Comparison of ENCODE assay signal across 11 cellular contexts in the genomic region with DNA sequence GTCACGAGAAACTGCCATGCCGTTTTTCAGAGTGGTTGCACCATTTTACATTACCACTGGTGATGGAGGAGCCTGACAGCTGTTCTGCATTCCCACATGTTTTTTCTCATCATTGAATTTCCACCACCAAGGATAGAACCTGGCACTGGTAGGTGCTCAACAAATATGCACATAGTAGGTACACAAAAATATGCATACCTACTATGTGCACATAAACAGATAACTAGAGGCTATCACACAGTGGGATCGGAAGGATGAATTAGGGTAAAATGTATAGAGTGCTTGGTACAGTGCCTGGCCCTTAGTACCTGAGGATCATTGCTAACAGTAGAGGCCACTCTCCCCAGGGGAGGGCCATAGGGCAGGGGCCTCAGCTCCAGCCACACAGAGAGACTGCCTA.
"Had no signal": no experiment of that assay in that cellular context is flagged by ENCODE, and none has a peak within 500 bp of the region (broad histone marks: within the 10 kb centered on the region; RNA-seq: fewer than 3 reads in every experiment).

No MANE protein-coding gene starts in this region.

- H3K4me2 ChIP-seq: GM23338 had no signal

- H3K4me1 ChIP-seq: HAP-1 had no signal

- H3K27ac Mint-ChIP-seq: GM23338, HFFc6 had no signal

- H3K9me3 Mint-ChIP-seq: GM23338, H9, HFFc6 had no signal

- ATAC-seq: GM23338, HCT116 had no signal

- H2AFZ ChIP-seq: GM23248, GM23338 had no signal

- H3K9ac ChIP-seq: GM23248 had no signal

- H3K27ac ChIP-seq: GM23248 had no signal

- H3K9me3 ChIP-seq: HAP-1 had no signal

- H3K4me3 Mint-ChIP-seq: GM23338, H9, HFFc6 had no signal

- H3K4me3 ChIP-seq: GM23248, GM23338, HAP-1 had no signal

- FAIRE-seq: H1, H54 had no signal

- DNase-seq: GM23248, GOT3, H7, H9, HCEC 1CT, HFFc6 had no signal

- H3K36me3 ChIP-seq: HAP-1 had no signal
